22 cellular contexts compared by ENCODE assay signal in the genomic region with DNA sequence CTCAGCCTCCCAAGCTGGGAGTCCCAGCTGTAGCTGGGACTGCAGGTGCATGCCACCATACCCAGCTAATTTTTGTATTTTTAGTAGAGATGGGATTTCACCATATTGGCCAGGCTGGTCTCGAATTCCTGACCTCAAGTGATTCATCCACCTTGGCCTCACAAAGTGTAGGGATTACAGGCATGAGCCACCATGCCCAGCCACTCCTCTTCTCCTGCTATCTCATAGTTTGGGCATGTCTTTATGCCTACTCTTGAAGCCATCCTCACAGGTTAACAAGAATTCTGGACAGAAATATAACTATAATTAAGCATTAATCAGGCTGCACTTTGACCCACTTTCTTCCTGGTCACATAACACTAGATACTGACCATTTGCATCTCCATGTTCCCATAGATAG. TPM values are rescaled to one million over a fixed set of nuclear protein-coding genes. Genes with fewer than 3 reads are reported as not detected.
"Had no signal": no experiment of that assay in that cellular context is flagged by ENCODE, and none has a peak within 500 bp of the region (broad histone marks: within the 10 kb centered on the region; RNA-seq: fewer than 3 reads in every experiment).

No MANE protein-coding gene starts in this region.

- H3K27me3 ChIP-seq: cardiac muscle cell, left lung, upper lobe of right lung had no signal

- H3K36me3 ChIP-seq: cardiac muscle cell, left lung, upper lobe of right lung, WERI-Rb-1 had no signal

- DNase-seq: activated CD4-positive, alpha-beta T cell treated with anti-CD3 and anti-CD28 coated beads, Interleukin-2, amount 50 U/mL, for 48 hours; activated CD8-positive, alpha-beta memory T cell treated with anti-CD3 and anti-CD28 coated beads, Interleukin-2, amount 10 ng/mL, durations not matched to agents 7 days and 5 days; activated naive CD4-positive, alpha-beta T cell treated with anti-CD3 and anti-CD28 coated beads for 36 hours; effector memory CD8-positive, alpha-beta T cell; foreskin melanocyte; glutamatergic neuron; hypothalamus; kidney; left lung; midbrain; occipital lobe; stimulated activated CD4-positive, alpha-beta T cell treated with anti-CD3 and anti-CD28 coated beads, Interleukin-12 subunit alpha, Interleukin-12 subunit beta, amount 100 ng/mL, for 4 hours; stimulated activated CD4-positive, alpha-beta T cell treated with anti-CD3 and anti-CD28 coated beads, Interleukin-1b, Interleukin-23, amount 100 ng/mL, for 48 hours; stimulated activated CD8-positive, alpha-beta memory T cell treated with anti-CD3 and anti-CD28 coated beads, Interleukin-4, amount 100 ng/mL, for 48 hours; stimulated activated naive CD4-positive, alpha-beta T cell; T-helper 17 cell; upper lobe of right lung; WERI-Rb-1 had no signal

- ATAC-seq: activated CD8-positive, alpha-beta memory T cell treated with anti-CD3 and anti-CD28 coated beads, Interleukin-2, amount 10 ng/mL, durations not matched to agents 7 days and 5 days; effector memory CD8-positive, alpha-beta T cell; left lung; T-helper 17 cell; upper lobe of right lung had no signal

- H3K27me3 Mint-ChIP-seq: activated CD8-positive, alpha-beta memory T cell treated with anti-CD3 and anti-CD28 coated beads, Interleukin-2, amount 10 ng/mL, durations not matched to agents 7 days and 5 days; T-helper 17 cell had no signal

- H3K9me3 Mint-ChIP-seq: effector memory CD8-positive, alpha-beta T cell had no signal

- H3K27ac ChIP-seq: cardiac muscle cell, left lung, upper lobe of right lung, WERI-Rb-1 had no signal

- H3K4me3 Mint-ChIP-seq: activated CD8-positive, alpha-beta memory T cell treated with anti-CD3 and anti-CD28 coated beads, Interleukin-2, amount 10 ng/mL, durations not matched to agents 7 days and 5 days; activated naive CD4-positive, alpha-beta T cell treated with anti-CD3 and anti-CD28 coated beads for 36 hours; effector memory CD8-positive, alpha-beta T cell; T-helper 17 cell had no signal

- H3K4me1 ChIP-seq: upper lobe of right lung had no signal

- H3K27ac Mint-ChIP-seq: activated CD8-positive, alpha-beta memory T cell treated with anti-CD3 and anti-CD28 coated beads, Interleukin-2, amount 10 ng/mL, durations not matched to agents 7 days and 5 days; activated naive CD4-positive, alpha-beta T cell treated with anti-CD3 and anti-CD28 coated beads for 36 hours; effector memory CD8-positive, alpha-beta T cell; T-helper 17 cell had no signal

- H3K9me3 ChIP-seq: left lung, upper lobe of right lung had no signal

- H3K4me3 ChIP-seq: cardiac muscle cell, left lung, upper lobe of right lung had no signal

RNA-seq across cellular contexts. Expression of gene C10orf67, which starts 28.6 kb away (rescaled TPM):
- total RNA-seq: dermis microvascular lymphatic vessel endothelial cell, lung microvascular endothelial cell, posterior vena cava had no signal
